ENCODE assay signal across 10 cellular contexts in the genomic region with DNA sequence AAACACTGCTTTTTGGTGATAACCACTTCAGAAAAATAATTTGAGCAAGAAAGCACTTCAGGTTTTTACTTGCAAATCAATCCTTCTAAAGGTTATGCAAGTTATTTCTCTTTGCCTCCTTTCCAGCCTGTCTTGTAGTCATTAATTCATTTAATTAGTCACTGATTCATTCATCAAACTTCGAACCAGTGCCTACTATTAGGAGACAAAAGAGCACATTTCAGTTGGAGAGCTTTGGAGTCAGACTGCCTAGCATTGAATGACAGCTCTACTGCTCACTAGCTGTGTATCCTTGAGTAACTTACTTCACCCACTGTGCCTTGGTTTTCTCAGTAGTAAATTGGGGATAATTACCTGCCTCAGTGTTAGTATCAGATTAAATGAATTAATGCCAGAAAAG.
"Had no signal": no experiment of that assay in that cellular context is flagged by ENCODE, and none has a peak within 500 bp of the region (broad histone marks: within the 10 kb centered on the region; RNA-seq: fewer than 3 reads in every experiment).

No MANE protein-coding gene starts in this region.

- H2AFZ ChIP-seq: GM23248 had no signal

- DNase-seq: GOT3, H7, KBM-7 had no signal

- H3K36me3 ChIP-seq: HAP-1 had no signal

- H3K27ac Mint-ChIP-seq: HFFc6, IgD-negative memory B cell had no signal

- H3K4me1 ChIP-seq: HAP-1 had no signal

- H3K4me2 ChIP-seq: KMS-11 had no signal

- H3K27ac ChIP-seq: GM23248, KMS-11 had no signal

- H3K4me3 Mint-ChIP-seq: HFFc6, IgD-negative memory B cell had no signal

- FAIRE-seq: HTR-8/SVneo had no signal

- H3K4me1 Mint-ChIP-seq: IgD-negative memory B cell had no signal

- H3K9ac ChIP-seq: GM23248, KMS-11 had no signal

- H3K9me3 Mint-ChIP-seq: HFFc6, IgD-negative memory B cell had no signal

- ATAC-seq: HCT116 had no signal

- H3K9me3 ChIP-seq: HAP-1 had no signal

- H3K4me3 ChIP-seq: GM23248, HAP-1 had no signal

- H3K36me3 Mint-ChIP-seq: IgD-negative memory B cell had no signal
